In genomic region chr1:184476187-184476586, GRCh38 we compare ENCODE assay signal across 19 cellular contexts.
A peak's percentile ranks its signal among the peaks of the same experiment; 100 is the strongest.
DNase-seq lines count a peak whose midpoint lies in the region; ATAC-seq and TF ChIP-seq lines count a peak whose summit lies in the region.
"Had no signal": no experiment of that assay in that cellular context is flagged by ENCODE, and none has a peak within 500 bp of the region (broad histone marks: within the 10 kb centered on the region; RNA-seq: fewer than 3 reads in every experiment).

No MANE protein-coding gene starts in this region.

- H3K4me1 Mint-ChIP-seq in stimulated activated naive CD8-positive, alpha-beta T cell treated with anti-CD3 and anti-CD28 coated beads, Interleukin-15, Interleukin-2, amounts not matched to agents 100 ng/mL and 50 ng/mL, for 24 hours (ENCODE audit: low read depth), result no peaks in the 10 kb centered on the region
- H3K4me1 Mint-ChIP-seq in stimulated activated naive CD8-positive, alpha-beta T cell treated with anti-CD3 and anti-CD28 coated beads, Interleukin-15, amount 100 ng/mL, for 72 hours, result no peaks in the 10 kb centered on the region
- peaks cover 43% of the 10 kb centered on the region for H3K4me1 Mint-ChIP-seq in mesothelial cell of epicardium
- peaks cover 16% of the 10 kb centered on the region for H3K4me1 Mint-ChIP-seq in type B pancreatic cell (ENCODE audit: unreplicated experiment)
- H3K4me1 Mint-ChIP-seq: B cell; CD4-positive, CD25-positive, alpha-beta regulatory T cell had no signal

- H3K9me3 ChIP-seq in gastrocnemius medialis, result no peaks in the 10 kb centered on the region
- H3K9me3 ChIP-seq: HAP-1 had no signal

- no peaks in the 10 kb centered on the region for H3K27me3 Mint-ChIP-seq in stimulated activated naive CD8-positive, alpha-beta T cell treated with anti-CD3 and anti-CD28 coated beads, Interleukin-15, Interleukin-2, amounts not matched to agents 100 ng/mL and 50 ng/mL, for 24 hours
- H3K27me3 Mint-ChIP-seq in stimulated activated naive CD8-positive, alpha-beta T cell treated with anti-CD3 and anti-CD28 coated beads, Interleukin-15, amount 100 ng/mL, for 72 hours, result no peaks in the 10 kb centered on the region
- H3K27me3 Mint-ChIP-seq in mesothelial cell of epicardium (ENCODE audit: low read depth) (no peaks in the 10 kb centered on the region), type B pancreatic cell (no peaks in the 10 kb centered on the region)
- H3K27me3 Mint-ChIP-seq: B cell had no signal

- TF ChIP-seq CTCF in mesothelial cell of epicardium (IDR thresholded peaks at IDR 0.05; ENCODE audit: unreplicated experiment) (no peak), gastrocnemius medialis (IDR thresholded peaks at IDR 0.05 in 4 of 5, conservative IDR thresholded peaks at IDR 0.05 in 1 of 5) (no peak), type B pancreatic cell (conservative IDR thresholded peaks at IDR 0.05) (no peak), brain microvascular endothelial cell (IDR thresholded peaks at IDR 0.05; ENCODE audit: low read depth, low read length, missing control alignments) (no peak)

- intact Hi-C loops in gastrocnemius medialis (cut with DNase I; ENCODE audit: low total_unique reads), result loop anchor here (5.0 kb wide), 1 partner anchor 171 kb away; no protein-coding TSS in a partner anchor

- no peak for TF ChIP-seq POLR2A in gastrocnemius medialis (IDR thresholded peaks at IDR 0.05)

- in situ Hi-C loops in gastrocnemius medialis (cut with MboI; ENCODE audit: low sequenced_read_pairs in 4 of 4), result loop anchor here in 2 of 4 donors (25.0 kb wide), 2 partner anchors 89 to 186 kb away; partner anchors contain the start of gene C1orf21 (in 1 of the 2)
- in situ Hi-C loops in brain microvascular endothelial cell (cut with HindIII; ENCODE audit: low pct_ligation_motif_present, low sequenced_read_pairs), result no loop called here

- peaks cover 28 to 79% of the 10 kb centered on the region in 2 donors for H3K4me1 ChIP-seq in gastrocnemius medialis
- H3K4me1 ChIP-seq: BLaER1, Caco-2, HAP-1 had no signal

- DNase-seq in stimulated activated naive CD8-positive, alpha-beta T cell treated with anti-CD3 and anti-CD28 coated beads, Interleukin-15, amount 100 ng/mL, for 72 hours, result no peak
- no peak for DNase-seq in mesothelial cell of epicardium (ENCODE audit: low spot score in 2 of 2, unreplicated experiment in 2 of 2)
- no peak for DNase-seq in gastrocnemius medialis
- no peak for DNase-seq in type B pancreatic cell (ENCODE audit: extremely low spot score, unreplicated experiment)
- no peak for DNase-seq in brain microvascular endothelial cell
- DNase-seq in NCI-H2171 (lab: John Stamatoyannopoulos, UW), result no peak
- DNase-seq: Caco-2; CD4-positive, CD25-positive, alpha-beta regulatory T cell; CD8-positive, alpha-beta T cell; DMS153; DND-41; GOT3 had no signal

- no peak overlapping the region for H3K4me3 Mint-ChIP-seq in stimulated activated naive CD8-positive, alpha-beta T cell treated with anti-CD3 and anti-CD28 coated beads, Interleukin-15, Interleukin-2, amounts not matched to agents 100 ng/mL and 50 ng/mL, for 24 hours
- no peak overlapping the region for H3K4me3 Mint-ChIP-seq in stimulated activated naive CD8-positive, alpha-beta T cell treated with anti-CD3 and anti-CD28 coated beads, Interleukin-15, amount 100 ng/mL, for 72 hours
- H3K4me3 Mint-ChIP-seq in mesothelial cell of epicardium (no peak overlapping the region), type B pancreatic cell (no peak overlapping the region)
- H3K4me3 Mint-ChIP-seq: B cell; CD4-positive, CD25-positive, alpha-beta regulatory T cell; CD8-positive, alpha-beta T cell had no signal

- H3K27ac ChIP-seq in gastrocnemius medialis (peak overlapping the region in 3 of 4 donors; percentile 12 to 91 (median 90)), brain microvascular endothelial cell (no peak overlapping the region)
- H3K27ac ChIP-seq: 22Rv1, BLaER1, C4-2B had no signal

- H3K27me3 ChIP-seq in gastrocnemius medialis (no peaks in the 10 kb centered on the region), brain microvascular endothelial cell (replicated peaks) (no peaks in the 10 kb centered on the region)
- H3K27me3 ChIP-seq: BLaER1 had no signal

- H3K9me3 Mint-ChIP-seq in stimulated activated naive CD8-positive, alpha-beta T cell treated with anti-CD3 and anti-CD28 coated beads, Interleukin-15, Interleukin-2, amounts not matched to agents 100 ng/mL and 50 ng/mL, for 24 hours, result peaks cover 12% of the 10 kb centered on the region
- peaks cover 0 to 7% of the 10 kb centered on the region in 2 donors for H3K9me3 Mint-ChIP-seq in stimulated activated naive CD8-positive, alpha-beta T cell treated with anti-CD3 and anti-CD28 coated beads, Interleukin-15, amount 100 ng/mL, for 72 hours
- H3K9me3 Mint-ChIP-seq in mesothelial cell of epicardium (no peaks in the 10 kb centered on the region), type B pancreatic cell (peaks cover 6% of the 10 kb centered on the region)
- H3K9me3 Mint-ChIP-seq: CD8-positive, alpha-beta T cell had no signal

- H3K27ac Mint-ChIP-seq in stimulated activated naive CD8-positive, alpha-beta T cell treated with anti-CD3 and anti-CD28 coated beads, Interleukin-15, Interleukin-2, amounts not matched to agents 100 ng/mL and 50 ng/mL, for 24 hours, result peak overlapping the region; percentile 6
- H3K27ac Mint-ChIP-seq in stimulated activated naive CD8-positive, alpha-beta T cell treated with anti-CD3 and anti-CD28 coated beads, Interleukin-15, amount 100 ng/mL, for 72 hours, result no peak overlapping the region
- H3K27ac Mint-ChIP-seq in mesothelial cell of epicardium (peak overlapping the region; percentile 25), type B pancreatic cell (peak overlapping the region; percentile 27)
- H3K27ac Mint-ChIP-seq: B cell; CD8-positive, alpha-beta T cell had no signal

- H3K36me3 ChIP-seq in gastrocnemius medialis, result peaks cover 0 to 14% of the 10 kb centered on the region in 2 donors
- H3K36me3 ChIP-seq in brain microvascular endothelial cell (replicated peaks), result no peaks in the 10 kb centered on the region
- H3K36me3 ChIP-seq: BLaER1 had no signal

- no peaks in the 10 kb centered on the region for H3K36me3 Mint-ChIP-seq in stimulated activated naive CD8-positive, alpha-beta T cell treated with anti-CD3 and anti-CD28 coated beads, Interleukin-15, Interleukin-2, amounts not matched to agents 100 ng/mL and 50 ng/mL, for 24 hours (ENCODE audit: low read depth)
- H3K36me3 Mint-ChIP-seq in mesothelial cell of epicardium (peaks cover 15% of the 10 kb centered on the region), type B pancreatic cell (peaks cover 28% of the 10 kb centered on the region)
- H3K36me3 Mint-ChIP-seq: CD4-positive, CD25-positive, alpha-beta regulatory T cell; CD8-positive, alpha-beta T cell had no signal

- H3K4me3 ChIP-seq in gastrocnemius medialis, result no peak overlapping the region
- no peak overlapping the region for H3K4me3 ChIP-seq in brain microvascular endothelial cell (ENCODE audit: low read depth, low read length)
- H3K4me3 ChIP-seq: BLaER1, HAP-1 had no signal

- ATAC-seq in stimulated activated naive CD8-positive, alpha-beta T cell treated with anti-CD3 and anti-CD28 coated beads, Interleukin-15, amount 100 ng/mL, for 72 hours, result no peak
- no peak for ATAC-seq in gastrocnemius medialis
- no peak for ATAC-seq in GM18520 (IDR thresholded peaks at IDR 0.05; ENCODE audit: unreplicated experiment)
- ATAC-seq: CD8-positive, alpha-beta T cell had no signal

Comparison
In these comparisons a context has a peak if more than half of its experiments do, and no peak if none do; other contexts are left out.
1. H3K27ac Mint-ChIP-seq: peak in stimulated activated naive CD8-positive, alpha-beta T cell treated with anti-CD3 and anti-CD28 coated beads, Interleukin-15, Interleukin-2, amounts not matched to agents 100 ng/mL and 50 ng/mL, for 24 hours (single experiment), mesothelial cell of epicardium (single experiment) and type B pancreatic cell (single experiment); none in stimulated activated naive CD8-positive, alpha-beta T cell treated with anti-CD3 and anti-CD28 coated beads, Interleukin-15, amount 100 ng/mL, for 72 hours (0 of 2).